In the genomic region with DNA sequence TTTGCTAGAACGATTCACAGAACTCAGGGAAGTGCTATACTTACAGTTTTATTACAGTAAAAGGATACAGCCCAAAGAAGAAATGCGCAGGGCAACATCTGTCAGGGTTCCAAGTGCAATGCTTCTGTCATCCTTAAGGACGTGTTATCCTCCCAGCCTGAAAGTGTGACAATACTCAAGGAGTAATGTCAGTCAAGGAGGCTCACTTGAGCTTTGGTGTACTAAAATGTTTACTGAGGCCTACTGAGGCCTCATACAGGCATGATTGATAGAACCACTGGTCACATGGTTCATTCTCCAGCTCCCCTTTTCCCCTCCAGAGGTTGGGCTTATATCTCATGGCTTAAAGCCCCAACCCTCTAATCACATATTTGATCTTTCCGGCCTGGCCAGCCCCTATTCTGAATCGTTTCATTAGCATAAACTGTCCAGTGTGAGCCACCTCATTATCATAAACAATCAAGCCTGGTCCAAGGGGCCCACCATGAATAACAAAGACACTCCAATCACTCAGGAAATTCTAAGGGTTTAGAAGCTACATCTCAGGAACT, we compare ENCODE assay signal across 1 cellular context.
TF ChIP-seq lines count a peak whose summit lies in the region.

No MANE protein-coding gene starts in this region.

TF ChIP-seq in K562, 482 proteins besides CTCF, POLR2A, EP300 and RAD21 (continued from another document and continues in another):
- TF ChIP-seq, protein P1, sequence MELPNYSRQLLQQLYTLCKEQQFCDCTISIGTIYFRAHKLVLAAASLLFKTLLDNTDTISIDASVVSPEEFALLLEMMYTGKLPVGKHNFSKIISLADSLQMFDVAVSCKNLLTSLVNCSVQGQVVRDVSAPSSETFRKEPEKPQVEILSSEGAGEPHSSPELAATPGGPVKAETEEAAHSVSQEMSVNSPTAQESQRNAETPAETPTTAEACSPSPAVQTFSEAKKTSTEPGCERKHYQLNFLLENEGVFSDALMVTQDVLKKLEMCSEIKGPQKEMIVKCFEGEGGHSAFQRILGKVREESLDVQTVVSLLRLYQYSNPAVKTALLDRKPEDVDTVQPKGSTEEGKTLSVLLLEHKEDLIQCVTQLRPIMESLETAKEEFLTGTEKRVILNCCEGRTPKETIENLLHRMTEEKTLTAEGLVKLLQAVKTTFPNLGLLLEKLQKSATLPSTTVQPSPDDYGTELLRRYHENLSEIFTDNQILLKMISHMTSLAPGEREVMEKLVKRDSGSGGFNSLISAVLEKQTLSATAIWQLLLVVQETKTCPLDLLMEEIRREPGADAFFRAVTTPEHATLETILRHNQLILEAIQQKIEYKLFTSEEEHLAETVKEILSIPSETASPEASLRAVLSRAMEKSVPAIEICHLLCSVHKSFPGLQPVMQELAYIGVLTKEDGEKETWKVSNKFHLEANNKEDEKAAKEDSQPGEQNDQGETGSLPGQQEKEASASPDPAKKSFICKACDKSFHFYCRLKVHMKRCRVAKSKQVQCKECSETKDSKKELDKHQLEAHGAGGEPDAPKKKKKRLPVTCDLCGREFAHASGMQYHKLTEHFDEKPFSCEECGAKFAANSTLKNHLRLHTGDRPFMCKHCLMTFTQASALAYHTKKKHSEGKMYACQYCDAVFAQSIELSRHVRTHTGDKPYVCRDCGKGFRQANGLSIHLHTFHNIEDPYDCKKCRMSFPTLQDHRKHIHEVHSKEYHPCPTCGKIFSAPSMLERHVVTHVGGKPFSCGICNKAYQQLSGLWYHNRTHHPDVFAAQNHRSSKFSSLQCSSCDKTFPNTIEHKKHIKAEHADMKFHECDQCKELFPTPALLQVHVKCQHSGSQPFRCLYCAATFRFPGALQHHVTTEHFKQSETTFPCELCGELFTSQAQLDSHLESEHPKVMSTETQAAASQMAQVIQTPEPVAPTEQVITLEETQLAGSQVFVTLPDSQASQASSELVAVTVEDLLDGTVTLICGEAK (IDR thresholded peaks at IDR 0.05), result no peak
- TF ChIP-seq, protein P1 (CRISPR knock-in tag; IDR thresholded peaks at IDR 0.05), result no peak
- TF ChIP-seq SMARCA5 (IDR thresholded peaks at IDR 0.05) (no peak), KAT2B (IDR thresholded peaks at IDR 0.05; ENCODE audit: low read depth, low read length) (no peak), BCOR (IDR thresholded peaks at IDR 0.05) (no peak), ZNF695 (CRISPR knock-in tag; IDR thresholded peaks at IDR 0.05) (no peak), HMG20A (CRISPR knock-in tag; conservative IDR thresholded peaks at IDR 0.05) (no peak), POLR2G (IDR thresholded peaks at IDR 0.05; ENCODE audit: low read depth, low read length) (0 out of 2 replicates have a peak, but pooled peaks have one; percentile 6), TCFL5 (CRISPR knock-in tag; conservative IDR thresholded peaks at IDR 0.05) (no peak), NR1H2 (CRISPR knock-in tag; IDR thresholded peaks at IDR 0.05) (no peak), ZNF696 (CRISPR knock-in tag; conservative IDR thresholded peaks at IDR 0.05) (no peak), ZBED1 (IDR thresholded peaks at IDR 0.05) (no peak), RBM17 (IDR thresholded peaks at IDR 0.05; ENCODE audit: borderline replicate concordance, low read depth, low read length) (no peak), ZNF12 (CRISPR knock-in tag; IDR thresholded peaks at IDR 0.05) (no peak), ZNF143 (CRISPR knock-in tag; IDR thresholded peaks at IDR 0.05) (no peak), FOS (IDR thresholded peaks at IDR 0.05; ENCODE audit: extremely low read depth, insufficient read length) (no peak), CTBP1 (IDR thresholded peaks at IDR 0.05; ENCODE audit: borderline replicate concordance) (no peak)
- TF ChIP-seq, protein P2, sequence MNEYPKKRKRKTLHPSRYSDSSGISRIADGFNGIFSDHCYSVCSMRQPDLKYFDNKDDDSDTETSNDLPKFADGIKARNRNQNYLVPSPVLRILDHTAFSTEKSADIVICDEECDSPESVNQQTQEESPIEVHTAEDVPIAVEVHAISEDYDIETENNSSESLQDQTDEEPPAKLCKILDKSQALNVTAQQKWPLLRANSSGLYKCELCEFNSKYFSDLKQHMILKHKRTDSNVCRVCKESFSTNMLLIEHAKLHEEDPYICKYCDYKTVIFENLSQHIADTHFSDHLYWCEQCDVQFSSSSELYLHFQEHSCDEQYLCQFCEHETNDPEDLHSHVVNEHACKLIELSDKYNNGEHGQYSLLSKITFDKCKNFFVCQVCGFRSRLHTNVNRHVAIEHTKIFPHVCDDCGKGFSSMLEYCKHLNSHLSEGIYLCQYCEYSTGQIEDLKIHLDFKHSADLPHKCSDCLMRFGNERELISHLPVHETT (CRISPR knock-in tag; conservative IDR thresholded peaks at IDR 0.05 in 1 of 2, IDR thresholded peaks at IDR 0.05 in 1 of 2), result 0 out of 4 replicates have a peak, but pooled peaks of 1 of the 2 experiments have one; percentile 19
- TF ChIP-seq, protein P3, sequence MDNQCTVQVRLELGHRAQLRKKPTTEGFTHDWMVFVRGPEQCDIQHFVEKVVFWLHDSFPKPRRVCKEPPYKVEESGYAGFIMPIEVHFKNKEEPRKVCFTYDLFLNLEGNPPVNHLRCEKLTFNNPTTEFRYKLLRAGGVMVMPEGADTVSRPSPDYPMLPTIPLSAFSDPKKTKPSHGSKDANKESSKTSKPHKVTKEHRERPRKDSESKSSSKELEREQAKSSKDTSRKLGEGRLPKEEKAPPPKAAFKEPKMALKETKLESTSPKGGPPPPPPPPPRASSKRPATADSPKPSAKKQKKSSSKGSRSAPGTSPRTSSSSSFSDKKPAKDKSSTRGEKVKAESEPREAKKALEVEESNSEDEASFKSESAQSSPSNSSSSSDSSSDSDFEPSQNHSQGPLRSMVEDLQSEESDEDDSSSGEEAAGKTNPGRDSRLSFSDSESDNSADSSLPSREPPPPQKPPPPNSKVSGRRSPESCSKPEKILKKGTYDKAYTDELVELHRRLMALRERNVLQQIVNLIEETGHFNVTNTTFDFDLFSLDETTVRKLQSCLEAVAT (IDR thresholded peaks at IDR 0.05), result 0 out of 4 replicates have a peak, but pooled peaks of 1 of the 2 experiments have one; percentile 58
- TF ChIP-seq, protein P4, sequence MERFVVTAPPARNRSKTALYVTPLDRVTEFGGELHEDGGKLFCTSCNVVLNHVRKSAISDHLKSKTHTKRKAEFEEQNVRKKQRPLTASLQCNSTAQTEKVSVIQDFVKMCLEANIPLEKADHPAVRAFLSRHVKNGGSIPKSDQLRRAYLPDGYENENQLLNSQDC (CRISPR knock-in tag; IDR thresholded peaks at IDR 0.05), result no peak
- TF ChIP-seq, protein P5, sequence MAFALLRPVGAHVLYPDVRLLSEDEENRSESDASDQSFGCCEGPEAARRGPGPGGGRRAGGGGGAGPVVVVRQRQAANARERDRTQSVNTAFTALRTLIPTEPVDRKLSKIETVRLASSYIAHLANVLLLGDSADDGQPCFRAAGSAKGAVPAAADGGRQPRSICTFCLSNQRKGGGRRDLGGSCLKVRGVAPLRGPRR (CRISPR knock-in tag; IDR thresholded peaks at IDR 0.05), result no peak
- TF ChIP-seq, protein P6, sequence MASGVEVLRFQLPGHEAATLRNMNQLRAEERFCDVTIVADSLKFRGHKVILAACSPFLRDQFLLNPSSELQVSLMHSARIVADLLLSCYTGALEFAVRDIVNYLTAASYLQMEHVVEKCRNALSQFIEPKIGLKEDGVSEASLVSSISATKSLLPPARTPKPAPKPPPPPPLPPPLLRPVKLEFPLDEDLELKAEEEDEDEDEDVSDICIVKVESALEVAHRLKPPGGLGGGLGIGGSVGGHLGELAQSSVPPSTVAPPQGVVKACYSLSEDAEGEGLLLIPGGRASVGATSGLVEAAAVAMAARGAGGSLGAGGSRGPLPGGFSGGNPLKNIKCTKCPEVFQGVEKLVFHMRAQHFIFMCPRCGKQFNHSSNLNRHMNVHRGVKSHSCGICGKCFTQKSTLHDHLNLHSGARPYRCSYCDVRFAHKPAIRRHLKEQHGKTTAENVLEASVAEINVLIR (CRISPR knock-in tag; IDR thresholded peaks at IDR 0.05), result no peak
- TF ChIP-seq, protein P7, sequence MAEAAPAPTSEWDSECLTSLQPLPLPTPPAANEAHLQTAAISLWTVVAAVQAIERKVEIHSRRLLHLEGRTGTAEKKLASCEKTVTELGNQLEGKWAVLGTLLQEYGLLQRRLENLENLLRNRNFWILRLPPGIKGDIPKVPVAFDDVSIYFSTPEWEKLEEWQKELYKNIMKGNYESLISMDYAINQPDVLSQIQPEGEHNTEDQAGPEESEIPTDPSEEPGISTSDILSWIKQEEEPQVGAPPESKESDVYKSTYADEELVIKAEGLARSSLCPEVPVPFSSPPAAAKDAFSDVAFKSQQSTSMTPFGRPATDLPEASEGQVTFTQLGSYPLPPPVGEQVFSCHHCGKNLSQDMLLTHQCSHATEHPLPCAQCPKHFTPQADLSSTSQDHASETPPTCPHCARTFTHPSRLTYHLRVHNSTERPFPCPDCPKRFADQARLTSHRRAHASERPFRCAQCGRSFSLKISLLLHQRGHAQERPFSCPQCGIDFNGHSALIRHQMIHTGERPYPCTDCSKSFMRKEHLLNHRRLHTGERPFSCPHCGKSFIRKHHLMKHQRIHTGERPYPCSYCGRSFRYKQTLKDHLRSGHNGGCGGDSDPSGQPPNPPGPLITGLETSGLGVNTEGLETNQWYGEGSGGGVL (CRISPR knock-in tag; IDR thresholded peaks at IDR 0.05), result no peak
- TF ChIP-seq, protein P8, sequence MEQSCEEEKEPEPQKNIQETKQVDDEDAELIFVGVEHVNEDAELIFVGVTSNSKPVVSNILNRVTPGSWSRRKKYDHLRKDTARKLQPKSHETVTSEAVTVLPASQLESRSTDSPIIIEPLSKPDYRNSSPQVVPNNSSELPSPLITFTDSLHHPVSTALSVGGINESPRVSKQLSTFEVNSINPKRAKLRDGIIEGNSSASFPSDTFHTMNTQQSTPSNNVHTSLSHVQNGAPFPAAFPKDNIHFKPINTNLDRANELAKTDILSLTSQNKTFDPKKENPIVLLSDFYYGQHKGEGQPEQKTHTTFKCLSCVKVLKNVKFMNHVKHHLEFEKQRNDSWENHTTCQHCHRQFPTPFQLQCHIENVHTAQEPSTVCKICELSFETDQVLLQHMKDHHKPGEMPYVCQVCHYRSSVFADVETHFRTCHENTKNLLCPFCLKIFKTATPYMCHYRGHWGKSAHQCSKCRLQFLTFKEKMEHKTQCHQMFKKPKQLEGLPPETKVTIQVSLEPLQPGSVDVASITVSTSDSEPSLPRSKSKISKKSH (CRISPR knock-in tag; IDR thresholded peaks at IDR 0.05), result no peak
- TF ChIP-seq, protein P9, sequence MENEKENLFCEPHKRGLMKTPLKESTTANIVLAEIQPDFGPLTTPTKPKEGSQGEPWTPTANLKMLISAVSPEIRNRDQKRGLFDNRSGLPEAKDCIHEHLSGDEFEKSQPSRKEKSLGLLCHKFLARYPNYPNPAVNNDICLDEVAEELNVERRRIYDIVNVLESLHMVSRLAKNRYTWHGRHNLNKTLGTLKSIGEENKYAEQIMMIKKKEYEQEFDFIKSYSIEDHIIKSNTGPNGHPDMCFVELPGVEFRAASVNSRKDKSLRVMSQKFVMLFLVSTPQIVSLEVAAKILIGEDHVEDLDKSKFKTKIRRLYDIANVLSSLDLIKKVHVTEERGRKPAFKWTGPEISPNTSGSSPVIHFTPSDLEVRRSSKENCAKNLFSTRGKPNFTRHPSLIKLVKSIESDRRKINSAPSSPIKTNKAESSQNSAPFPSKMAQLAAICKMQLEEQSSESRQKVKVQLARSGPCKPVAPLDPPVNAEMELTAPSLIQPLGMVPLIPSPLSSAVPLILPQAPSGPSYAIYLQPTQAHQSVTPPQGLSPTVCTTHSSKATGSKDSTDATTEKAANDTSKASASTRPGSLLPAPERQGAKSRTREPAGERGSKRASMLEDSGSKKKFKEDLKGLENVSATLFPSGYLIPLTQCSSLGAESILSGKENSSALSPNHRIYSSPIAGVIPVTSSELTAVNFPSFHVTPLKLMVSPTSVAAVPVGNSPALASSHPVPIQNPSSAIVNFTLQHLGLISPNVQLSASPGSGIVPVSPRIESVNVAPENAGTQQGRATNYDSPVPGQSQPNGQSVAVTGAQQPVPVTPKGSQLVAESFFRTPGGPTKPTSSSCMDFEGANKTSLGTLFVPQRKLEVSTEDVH (IDR thresholded peaks at IDR 0.05; ENCODE audit: low read depth, partially characterized antibody), result no peak
- TF ChIP-seq, protein P10, sequence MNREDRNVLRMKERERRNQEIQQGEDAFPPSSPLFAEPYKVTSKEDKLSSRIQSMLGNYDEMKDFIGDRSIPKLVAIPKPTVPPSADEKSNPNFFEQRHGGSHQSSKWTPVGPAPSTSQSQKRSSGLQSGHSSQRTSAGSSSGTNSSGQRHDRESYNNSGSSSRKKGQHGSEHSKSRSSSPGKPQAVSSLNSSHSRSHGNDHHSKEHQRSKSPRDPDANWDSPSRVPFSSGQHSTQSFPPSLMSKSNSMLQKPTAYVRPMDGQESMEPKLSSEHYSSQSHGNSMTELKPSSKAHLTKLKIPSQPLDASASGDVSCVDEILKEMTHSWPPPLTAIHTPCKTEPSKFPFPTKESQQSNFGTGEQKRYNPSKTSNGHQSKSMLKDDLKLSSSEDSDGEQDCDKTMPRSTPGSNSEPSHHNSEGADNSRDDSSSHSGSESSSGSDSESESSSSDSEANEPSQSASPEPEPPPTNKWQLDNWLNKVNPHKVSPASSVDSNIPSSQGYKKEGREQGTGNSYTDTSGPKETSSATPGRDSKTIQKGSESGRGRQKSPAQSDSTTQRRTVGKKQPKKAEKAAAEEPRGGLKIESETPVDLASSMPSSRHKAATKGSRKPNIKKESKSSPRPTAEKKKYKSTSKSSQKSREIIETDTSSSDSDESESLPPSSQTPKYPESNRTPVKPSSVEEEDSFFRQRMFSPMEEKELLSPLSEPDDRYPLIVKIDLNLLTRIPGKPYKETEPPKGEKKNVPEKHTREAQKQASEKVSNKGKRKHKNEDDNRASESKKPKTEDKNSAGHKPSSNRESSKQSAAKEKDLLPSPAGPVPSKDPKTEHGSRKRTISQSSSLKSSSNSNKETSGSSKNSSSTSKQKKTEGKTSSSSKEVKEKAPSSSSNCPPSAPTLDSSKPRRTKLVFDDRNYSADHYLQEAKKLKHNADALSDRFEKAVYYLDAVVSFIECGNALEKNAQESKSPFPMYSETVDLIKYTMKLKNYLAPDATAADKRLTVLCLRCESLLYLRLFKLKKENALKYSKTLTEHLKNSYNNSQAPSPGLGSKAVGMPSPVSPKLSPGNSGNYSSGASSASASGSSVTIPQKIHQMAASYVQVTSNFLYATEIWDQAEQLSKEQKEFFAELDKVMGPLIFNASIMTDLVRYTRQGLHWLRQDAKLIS (CRISPR knock-in tag; IDR thresholded peaks at IDR 0.05), result 0 out of 2 replicates have a peak, but pooled peaks have one; percentile 28
